ENCODE assay signal across 8 cellular contexts in genomic region chr10:103367379-103367781, GRCh38. TPM values are rescaled to one million over a fixed set of nuclear protein-coding genes. Genes with fewer than 3 reads are reported as not detected.
DNase-seq lines count a peak whose midpoint lies in the region; ATAC-seq and TF ChIP-seq lines count a peak whose summit lies in the region.

No MANE protein-coding gene starts in this region.

- H3K36me3 Mint-ChIP-seq in natural killer cell treated with Interleukin-12 subunit alpha and Interleukin-12 subunit beta and Interleukin-15 and Interleukin-18, amount 100 ng/mL, for 72 hours = no peaks in the 10 kb centered on the region

- H3K9me3 Mint-ChIP-seq in natural killer cell treated with Interleukin-12 subunit alpha and Interleukin-12 subunit beta and Interleukin-15 and Interleukin-18, amount 100 ng/mL, for 72 hours = no peaks in the 10 kb centered on the region

- H3K36me3 ChIP-seq in BJ (ENCODE audit: control insufficient read depth, insufficient read depth, low read length) (no peaks in the 10 kb centered on the region), KOPT-K1 (ENCODE audit: insufficient read depth, low read length) (0 out of 2 replicates have a peak, but pooled peaks cover 6% of the 10 kb centered on the region), colonic mucosa (no peaks in the 10 kb centered on the region)

- peak overlapping the region; percentile 86 to 96 for H3K27ac Mint-ChIP-seq in natural killer cell treated with Interleukin-12 subunit alpha and Interleukin-12 subunit beta and Interleukin-15 and Interleukin-18, amount 100 ng/mL, for 72 hours

- intact Hi-C loops in colonic mucosa (cut with DNase I) = no loop called here

- H3K4me3 ChIP-seq in BJ (ENCODE audit: low read depth, low read length) (peak overlapping the region; percentile 95), colonic mucosa (peak overlapping the region; percentile 96)

- H3K4me3 Mint-ChIP-seq in natural killer cell treated with Interleukin-12 subunit alpha and Interleukin-12 subunit beta and Interleukin-15 and Interleukin-18, amount 100 ng/mL, for 72 hours = peak overlapping the region; percentile 91

- H3K27me3 ChIP-seq in BJ (ENCODE audit: control insufficient read depth, insufficient read depth, low read length) (no peaks in the 10 kb centered on the region), colonic mucosa (no peaks in the 10 kb centered on the region)

- TF ChIP-seq CTCF in BJ (IDR thresholded peaks at IDR 0.05; ENCODE audit: insufficient read depth, low read depth, low read length) (no peak), colonic mucosa (IDR thresholded peaks at IDR 0.05) (no peak)

- CTCF ChIA-PET in BJ (lab: Yijun Ruan, JAX) = interaction anchor here (0.8 to 1.1 kb wide), 2 partner anchors 12 to 119 kb away, joined by 3 read pairs; no protein-coding TSS in a partner anchor

- DNase-seq in BJ (ENCODE audit: low read depth) (no peak), colonic mucosa (peak; percentile 23), NCI-H187 (lab: John Stamatoyannopoulos, UW) (no peak), cerebellar nuclear complex (lab: John Stamatoyannopoulos, UW) (no peak), NCI-H2081 treated with DMSO at 0.1 percent for 48 hours (lab: John Stamatoyannopoulos, UW) (no peak)
- DNase-seq in natural killer cell treated with Interleukin-12 subunit alpha and Interleukin-12 subunit beta and Interleukin-15 and Interleukin-18, amount 100 ng/mL, for 72 hours (ENCODE audit: low spot score) = no peak

- H3K9me3 ChIP-seq in KOPT-K1 (ENCODE audit: insufficient read depth, low read length, poor library complexity, severe bottlenecking) = no peaks in the 10 kb centered on the region
- no peaks in the 10 kb centered on the region for H3K9me3 ChIP-seq in colonic mucosa

- POLR2A ChIA-PET in BJ (lab: Charles Lee) = interaction anchor here (0.6 kb wide), 1 partner anchor 711 kb away, joined by 3 read pairs; no protein-coding TSS in a partner anchor

- H3K27me3 Mint-ChIP-seq in natural killer cell treated with Interleukin-12 subunit alpha and Interleukin-12 subunit beta and Interleukin-15 and Interleukin-18, amount 100 ng/mL, for 72 hours = no peaks in the 10 kb centered on the region

- peak overlapping the region in 1 of 2 donors; percentile 72 for H3K9ac ChIP-seq in colonic mucosa (ENCODE audit: low read depth in 2 of 2, low read length in 2 of 2)

- peaks cover 9 to 12% of the 10 kb centered on the region in 2 donors for H3K4me1 Mint-ChIP-seq in natural killer cell treated with Interleukin-12 subunit alpha and Interleukin-12 subunit beta and Interleukin-15 and Interleukin-18, amount 100 ng/mL, for 72 hours (ENCODE audit: low read depth in 2 of 2)

- no peaks in the 10 kb centered on the region for H3K4me1 ChIP-seq in colonic mucosa

- ATAC-seq in natural killer cell treated with Interleukin-12 subunit alpha and Interleukin-12 subunit beta and Interleukin-15 and Interleukin-18, amount 100 ng/mL, for 72 hours = no peak
- ATAC-seq in GM18868 (IDR thresholded peaks at IDR 0.05; ENCODE audit: unreplicated experiment) = no peak

- H3K27ac ChIP-seq in KOPT-K1 (ENCODE audit: low read depth, low read length, poor library complexity, severe bottlenecking) (peak overlapping the region; percentile 77), colonic mucosa (peak overlapping the region; percentile 89)

RNA-seq across cellular contexts. Expression of gene TAF5, which starts 0.4 kb away (rescaled TPM):
- 1.5 and 2.5 TPM in 2 replicates for polyA plus RNA-seq in BJ (2011; rRNA removed)
- polyA minus RNA-seq in BJ (2011; rRNA and poly(A)+ RNA removed) = 1.3 TPM in 2 replicates
- 10 to 100 TPM in 1 of 2 donors, 1 to 10 TPM in 1; 5.5 to 10.3 TPM for total RNA-seq in colonic mucosa
- total RNA-seq in natural killer cell treated with Interleukin-12 subunit alpha and Interleukin-12 subunit beta and Interleukin-15 and Interleukin-18, amount 100 ng/mL, for 72 hours = 10 to 100 TPM in 1 of 2 donors, 1 to 10 TPM in 1; 8.3 to 11.3 TPM

RNA-seq across cellular contexts. Expression of gene PCGF6, which starts 16.4 kb away (rescaled TPM):
- polyA plus RNA-seq in BJ (2011; rRNA removed) = 3.5 and 7.1 TPM in 2 replicates
- polyA minus RNA-seq in BJ (2011; rRNA and poly(A)+ RNA removed) = 1.8 and 2.3 TPM in 2 replicates
- total RNA-seq in colonic mucosa = 1 to 10 TPM; 7.6 to 8.6 TPM
- total RNA-seq in natural killer cell treated with Interleukin-12 subunit alpha and Interleukin-12 subunit beta and Interleukin-15 and Interleukin-18, amount 100 ng/mL, for 72 hours = 10 to 100 TPM; 12.2 to 19.0 TPM

RNA-seq across cellular contexts. Expression of gene ATP5MK, which starts 28.9 kb away (rescaled TPM):
- polyA plus RNA-seq in BJ (2011; rRNA removed) = 170 and 324 TPM in 2 replicates
- polyA minus RNA-seq in BJ (2011; rRNA and poly(A)+ RNA removed) = 14.5 and 22.7 TPM in 2 replicates
- total RNA-seq in colonic mucosa = 100 to 1,000 TPM; 551 to 577 TPM
- total RNA-seq in natural killer cell treated with Interleukin-12 subunit alpha and Interleukin-12 subunit beta and Interleukin-15 and Interleukin-18, amount 100 ng/mL, for 72 hours = 100 to 1,000 TPM; 161 to 302 TPM

RNA-seq across cellular contexts. Expression of gene PDCD11, which starts 29.0 kb away (rescaled TPM):
- polyA plus RNA-seq in BJ (2011; rRNA removed) = 15.1 and 17.0 TPM in 2 replicates
- 33.3 and 35.3 TPM in 2 replicates for polyA minus RNA-seq in BJ (2011; rRNA and poly(A)+ RNA removed)
- 10 to 100 TPM; 14.9 to 33.6 TPM for total RNA-seq in colonic mucosa
- total RNA-seq in natural killer cell treated with Interleukin-12 subunit alpha and Interleukin-12 subunit beta and Interleukin-15 and Interleukin-18, amount 100 ng/mL, for 72 hours = 100 to 1,000 TPM in 1 of 2 donors, 10 to 100 TPM in 1; 61.7 to 151 TPM
